Comparison of ENCODE assay signal across 20 cellular contexts in the genomic region with DNA sequence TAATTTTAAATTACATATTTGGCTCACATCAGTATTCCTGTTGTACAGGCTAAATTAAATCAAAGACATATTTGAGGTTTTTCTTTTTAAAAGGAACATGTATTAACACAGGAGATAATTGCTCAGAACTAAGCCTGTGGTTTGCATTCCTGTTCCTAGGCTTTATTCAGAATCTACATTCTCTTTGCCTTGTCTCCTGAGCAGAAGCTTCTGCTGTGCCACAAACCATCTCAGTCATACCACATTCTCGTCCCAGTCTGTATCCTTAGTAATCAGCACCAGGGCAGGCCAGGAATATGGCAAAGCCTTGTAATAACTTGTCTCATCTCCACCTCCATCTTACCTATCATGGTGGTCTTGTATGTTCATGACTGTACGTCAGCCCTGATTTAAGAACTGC.
"Had no signal": no experiment of that assay in that cellular context is flagged by ENCODE, and none has a peak within 500 bp of the region (broad histone marks: within the 10 kb centered on the region; RNA-seq: fewer than 3 reads in every experiment).

No MANE protein-coding gene starts in this region.

- H2AFZ ChIP-seq: hepatocyte had no signal

- H3K27ac ChIP-seq: brain microvascular endothelial cell, esophagus muscularis mucosa, gastrocnemius medialis, hepatocyte, testis, transverse colon had no signal

- H3K4me3 ChIP-seq: esophagus muscularis mucosa, gastrocnemius medialis, hepatocyte, testis, transverse colon had no signal

- H3K36me3 ChIP-seq: brain microvascular endothelial cell, esophagus muscularis mucosa, gastrocnemius medialis, transverse colon had no signal

- DNase-seq: activated CD4-positive, alpha-beta T cell treated with anti-CD3 and anti-CD28 coated beads for 4 hours; activated CD4-positive, alpha-beta T cell treated with anti-CD3 and anti-CD28 coated beads, Interleukin-2, amount 50 U/mL, for 4 hours; activated naive CD4-positive, alpha-beta T cell; activated T-cell treated with anti-CD3 and anti-CD28 coated beads for 4 hours; activated T-cell treated with anti-CD3 and anti-CD28 coated beads, Interleukin-2, amount 50 U/mL, for 72 hours; anterior cingulate cortex; brain microvascular endothelial cell; dermis blood vessel endothelial cell; effector CD4-positive, alpha-beta T cell; gastrocnemius medialis; glutamatergic neuron; midbrain; right cardiac atrium; stimulated activated CD4-positive, alpha-beta T cell treated with anti-CD3 and anti-CD28 coated beads, Interleukin-2, amount 100 ng/mL, for 48 hours; stimulated activated naive CD8-positive, alpha-beta T cell treated with anti-CD3 and anti-CD28 coated beads, Interleukin-15, Interleukin-2, amounts not matched to agents 100 U/mL and 50 U/mL, for 24 hours; T-helper 1 cell; testis; transverse colon had no signal

- H3K79me2 ChIP-seq: hepatocyte had no signal

- H3K4me1 ChIP-seq: gastrocnemius medialis, testis, transverse colon had no signal

- H3K27me3 ChIP-seq: brain microvascular endothelial cell, esophagus muscularis mucosa, gastrocnemius medialis, hepatocyte, testis, transverse colon had no signal

- H3K4me2 ChIP-seq: hepatocyte had no signal

- H3K9me3 ChIP-seq: esophagus muscularis mucosa, gastrocnemius medialis, testis, transverse colon had no signal
